Comparison of ENCODE assay signal across 15 cellular contexts in the genomic region with DNA sequence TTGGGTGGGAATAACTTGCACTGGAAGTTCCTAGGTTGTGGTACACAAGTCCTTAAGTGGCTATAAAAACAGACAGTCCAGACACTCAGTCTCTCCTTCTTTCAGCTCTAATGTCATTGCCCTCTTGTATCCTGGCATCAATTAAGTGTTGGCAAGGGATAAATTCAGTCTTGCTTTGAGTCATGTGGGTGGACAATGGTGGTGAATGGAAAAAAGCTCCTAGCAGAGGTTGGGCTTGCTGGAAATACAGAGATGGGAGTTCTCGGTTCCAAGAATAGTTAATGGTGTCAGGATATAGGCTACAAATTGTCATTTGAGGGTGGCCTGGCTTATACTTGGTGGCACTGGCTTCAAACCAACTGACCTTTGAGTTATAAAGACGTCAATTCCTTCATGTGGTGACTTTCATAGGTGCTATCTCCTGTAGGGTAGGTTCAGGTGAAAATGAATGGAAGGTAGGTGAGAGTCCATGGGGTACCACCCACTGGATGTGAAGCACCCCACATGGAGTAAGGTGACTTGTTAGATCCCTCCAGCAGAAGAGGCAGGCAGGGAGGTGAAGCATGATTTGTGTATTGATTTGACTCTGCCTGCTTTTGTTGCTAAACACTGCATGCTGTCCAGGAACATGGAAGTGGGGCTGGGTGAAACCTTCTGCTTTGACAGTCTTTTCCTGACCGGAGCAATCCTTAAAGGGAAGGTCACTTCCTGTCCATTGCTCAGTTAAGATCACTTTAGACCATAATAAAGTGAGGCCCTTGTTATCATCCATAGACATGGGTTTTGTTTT.
DNase-seq lines count a peak whose midpoint lies in the region; ATAC-seq, FAIRE-seq and TF ChIP-seq lines count a peak whose summit lies in the region.
"Had no signal": no experiment of that assay in that cellular context is flagged by ENCODE, and none has a peak within 500 bp of the region (broad histone marks: within the 10 kb centered on the region; RNA-seq: fewer than 3 reads in every experiment).

No MANE protein-coding gene starts in this region.

- H3K4me1 ChIP-seq in right cardiac atrium (ENCODE audit: control insufficient read depth, insufficient read depth, low read length) = peaks cover 3% of the 10 kb centered on the region
- H3K4me1 ChIP-seq in small intestine (ENCODE audit: control insufficient read depth in 2 of 2, insufficient read depth in 1 of 2, low read depth in 1 of 2, low read length in 1 of 2) = peaks cover 2 to 6% of the 10 kb centered on the region in 2 donors
- H3K4me1 ChIP-seq: BE2C, Caco-2 had no signal

- no peak for TF ChIP-seq CTCF in bronchial epithelial cell (IDR thresholded peaks at IDR 0.05; ENCODE audit: insufficient read depth, low read length, severe bottlenecking)

- 73% methylated on average over 3 of the region's 3 CpGs for WGBS in right cardiac atrium
- WGBS in small intestine, 3 donors = 62 to 77% (median 64%) methylated on average over 3 of the region's 3 CpGs

- H3K36me3 ChIP-seq in bronchial epithelial cell (ENCODE audit: control insufficient read depth, insufficient read depth, low read length) = no peaks in the 10 kb centered on the region
- H3K36me3 ChIP-seq in small intestine (ENCODE audit: control insufficient read depth in 2 of 2, insufficient read depth in 2 of 2, low read length in 2 of 2) = no peaks in the 10 kb centered on the region
- H3K36me3 ChIP-seq: BE2C, HAP-1 had no signal

- H3K4me3 ChIP-seq in right cardiac atrium (ENCODE audit: low read length) (no peak overlapping the region), bronchial epithelial cell (ENCODE audit: low read depth, low read length) (no peak overlapping the region), small intestine (ENCODE audit: low read depth in 1 of 2, low read length in 2 of 2) (no peak overlapping the region)
- H3K4me3 ChIP-seq: HAP-1 had no signal

- intact Hi-C loops in right cardiac atrium (cut with DNase I) = no loop called here
- intact Hi-C loops in left cardiac atrium (cut with DNase I) = no loop called here

- H3K9me3 ChIP-seq in right cardiac atrium (ENCODE audit: control insufficient read depth, low read length) (no peaks in the 10 kb centered on the region), small intestine (ENCODE audit: control insufficient read depth, low read depth) (no peaks in the 10 kb centered on the region)
- H3K9me3 ChIP-seq: BE2C, Caco-2, HAP-1 had no signal

- H3K27me3 ChIP-seq in right cardiac atrium (ENCODE audit: control insufficient read depth, insufficient read depth) (no peaks in the 10 kb centered on the region), bronchial epithelial cell (ENCODE audit: control insufficient read depth, insufficient read depth, low read length) (no peaks in the 10 kb centered on the region), small intestine (ENCODE audit: control insufficient read depth in 2 of 2, insufficient read depth in 2 of 2, low read length in 2 of 2) (no peaks in the 10 kb centered on the region)

- FAIRE-seq in bronchial epithelial cell (lab: Jason Lieb, UNC) (peak; percentile 18), small intestine (lab: Jason Lieb, UNC) (no peak)
- FAIRE-seq: A204.1, HTR-8/SVneo had no signal

- DNase-seq in right cardiac atrium (no peak), left cardiac atrium (no peak), bronchial epithelial cell (ENCODE audit: low read depth) (no peak), left lobe of liver (ENCODE audit: low spot score) (no peak), small intestine (peak; percentile 57), nucleus accumbens (lab: John Stamatoyannopoulos, UW) (no peak), EL (no peak)
- DNase-seq: BE2C; CD8-positive, alpha-beta memory T cell; DND-41; GF-D8 had no signal

- peak in 1 of 2 donors; percentile 41 for ATAC-seq in right cardiac atrium
- ATAC-seq in left cardiac atrium = no peak
- peak; percentile 74 for ATAC-seq in left lobe of liver

- H3K27ac ChIP-seq in right cardiac atrium (ENCODE audit: low read length) (peak overlapping the region; percentile 86), small intestine (ENCODE audit: low read depth in 1 of 2, low read length in 1 of 2) (no peak overlapping the region)
